25 cellular contexts compared by ENCODE assay signal in the genomic region with DNA sequence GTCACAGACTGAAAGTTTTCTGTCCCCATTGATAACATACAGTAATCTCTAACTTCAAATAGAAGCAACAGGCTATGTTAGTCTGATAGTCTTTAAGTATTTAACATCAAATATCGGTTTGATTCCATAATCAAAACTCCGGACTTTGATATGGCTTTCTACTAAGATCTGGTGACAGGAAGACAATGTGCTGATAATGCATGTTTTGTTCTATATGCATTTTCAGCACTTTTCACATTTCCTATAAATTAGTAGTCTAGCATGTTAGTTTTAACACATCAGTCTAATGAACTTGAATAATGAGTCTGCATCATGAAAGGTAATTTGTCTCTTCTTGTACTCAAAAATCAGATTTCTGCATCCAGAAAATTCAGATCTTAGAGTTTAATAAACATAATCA.
DNase-seq lines count a peak whose midpoint lies in the region; ATAC-seq, FAIRE-seq and TF ChIP-seq lines count a peak whose summit lies in the region.
"Had no signal": no experiment of that assay in that cellular context is flagged by ENCODE, and none has a peak within 500 bp of the region (broad histone marks: within the 10 kb centered on the region; RNA-seq: fewer than 3 reads in every experiment).

No MANE protein-coding gene starts in this region.

- H4K20me1 ChIP-seq in Loucy (ENCODE audit: insufficient read depth, low read length, poor library complexity, severe bottlenecking) = no peaks in the 10 kb centered on the region

- H3K79me2 ChIP-seq in Loucy (ENCODE audit: insufficient read depth, low read length) = 0 out of 2 replicates have a peak, but pooled peaks cover 4% of the 10 kb centered on the region

- no peaks in the 10 kb centered on the region for H3K27me3 Mint-ChIP-seq in dendritic cell treated with granulocyte-macrophage colony-stimulating factor and Interleukin-4, amounts not matched to agents 40 ng/mL and 50 ng/mL, for 4 days
- H3K27me3 Mint-ChIP-seq in activated CD4-positive, alpha-beta T cell treated with anti-CD3 and anti-CD28 coated beads for 36 hours = no peaks in the 10 kb centered on the region
- H3K27me3 Mint-ChIP-seq: B cell had no signal

- TF ChIP-seq POLR2A in H54 (IDR thresholded peaks at IDR 0.05; ENCODE audit: low read depth, low read length) = no peak

- CTCF ChIA-PET in activated CD4-positive, alpha-beta T cell treated with anti-CD3 and anti-CD28 coated beads for 36 hours (lab: Charles Lee) = no interaction called here

- no peak overlapping the region for H2AFZ ChIP-seq in Loucy (ENCODE audit: low read length)

- H3K4me2 ChIP-seq in Loucy (ENCODE audit: low read depth, low read length, poor library complexity, severe bottlenecking) = peak overlapping the region; percentile 36
- H3K4me2 ChIP-seq: KMS-11 had no signal

- H3K9me3 Mint-ChIP-seq in dendritic cell treated with granulocyte-macrophage colony-stimulating factor and Interleukin-4, amounts not matched to agents 40 ng/mL and 50 ng/mL, for 4 days = peaks cover 15% of the 10 kb centered on the region
- H3K9me3 Mint-ChIP-seq in activated CD4-positive, alpha-beta T cell treated with anti-CD3 and anti-CD28 coated beads for 36 hours (ENCODE audit: low read depth) = peaks cover 10% of the 10 kb centered on the region

- H3K4me3 ChIP-seq in Loucy (ENCODE audit: low read length, poor library complexity, severe bottlenecking) (no peak overlapping the region), ascending aorta (no peak overlapping the region)
- H3K4me3 ChIP-seq: SJCRH30 had no signal

- H3K36me3 Mint-ChIP-seq in dendritic cell treated with granulocyte-macrophage colony-stimulating factor and Interleukin-4, amounts not matched to agents 40 ng/mL and 50 ng/mL, for 4 days (ENCODE audit: low read depth) = peaks cover 36% of the 10 kb centered on the region
- H3K36me3 Mint-ChIP-seq in activated CD4-positive, alpha-beta T cell treated with anti-CD3 and anti-CD28 coated beads for 36 hours (ENCODE audit: low read depth) = peaks cover 16% of the 10 kb centered on the region

- H3K9ac ChIP-seq in Loucy (ENCODE audit: low read depth, low read length, poor library complexity, severe bottlenecking) = peak overlapping the region; percentile 57
- H3K9ac ChIP-seq: KMS-11 had no signal

- H3K4me3 Mint-ChIP-seq in dendritic cell treated with granulocyte-macrophage colony-stimulating factor and Interleukin-4, amounts not matched to agents 40 ng/mL and 50 ng/mL, for 4 days = no peak overlapping the region
- no peak overlapping the region for H3K4me3 Mint-ChIP-seq in activated CD4-positive, alpha-beta T cell treated with anti-CD3 and anti-CD28 coated beads for 36 hours
- H3K4me3 Mint-ChIP-seq: B cell had no signal

- POLR2A ChIA-PET in activated CD4-positive, alpha-beta T cell treated with anti-CD3 and anti-CD28 coated beads for 36 hours (lab: Charles Lee) = no interaction called here

- peaks cover 6% of the 10 kb centered on the region for H3K4me1 ChIP-seq in Loucy (ENCODE audit: insufficient read depth, low read length, poor library complexity, severe bottlenecking)
- H3K4me1 ChIP-seq in ascending aorta = peaks cover 0 to 2% of the 10 kb centered on the region in 2 donors
- H3K4me1 ChIP-seq: SJCRH30 had no signal

- TF ChIP-seq CTCF in Loucy (conservative IDR thresholded peaks at IDR 0.05; ENCODE audit: low read length) (no peak), ascending aorta (IDR thresholded peaks at IDR 0.05) (no peak)

- H3F3A ChIP-seq in Loucy (ENCODE audit: low read depth) = no peaks in the 10 kb centered on the region

- peak overlapping the region; percentile 73 for H3K27ac Mint-ChIP-seq in dendritic cell treated with granulocyte-macrophage colony-stimulating factor and Interleukin-4, amounts not matched to agents 40 ng/mL and 50 ng/mL, for 4 days
- no peak overlapping the region for H3K27ac Mint-ChIP-seq in activated CD4-positive, alpha-beta T cell treated with anti-CD3 and anti-CD28 coated beads for 36 hours
- H3K27ac Mint-ChIP-seq: B cell had no signal

- H3K27me3 ChIP-seq in Loucy (ENCODE audit: insufficient read depth, low read length, poor library complexity, severe bottlenecking) (no peaks in the 10 kb centered on the region), ascending aorta (no peaks in the 10 kb centered on the region)
- H3K27me3 ChIP-seq: SJCRH30 had no signal

- no peak for ATAC-seq in activated CD4-positive, alpha-beta T cell treated with anti-CD3 and anti-CD28 coated beads for 36 hours
- ATAC-seq: PC-3, Right ventricle myocardium inferior had no signal

- H3K9me2 ChIP-seq in Loucy (replicated peaks; ENCODE audit: low read depth, low read length) = no peaks in the 10 kb centered on the region

- H3K36me3 ChIP-seq in Loucy (ENCODE audit: insufficient read depth, low read length) (0 out of 2 replicates have a peak, but pooled peaks cover 3% of the 10 kb centered on the region), ascending aorta (no peaks in the 10 kb centered on the region)
- H3K36me3 ChIP-seq: SJCRH30 had no signal

- intact Hi-C loops in dendritic cell treated with granulocyte-macrophage colony-stimulating factor and Interleukin-4, amounts not matched to agents 40 ng/mL and 50 ng/mL, for 4 days (cut with micrococcal nuclease) = no loop called here
- intact Hi-C loops in ascending aorta (cut with DNase I) = no loop called here
- intact Hi-C loops in activated CD4-positive, alpha-beta T cell treated with anti-CD3 and anti-CD28 coated beads for 36 hours (cut with DNase I, micrococcal nuclease) = no loop called here

- no peak for DNase-seq in H54 (ENCODE audit: insufficient read length, low spot score)
- no peak for DNase-seq in central memory CD4-positive, alpha-beta T cell
- DNase-seq in ascending aorta (ENCODE audit: low spot score in 2 of 2) = no peak
- no peak for DNase-seq in DMS153 (lab: John Stamatoyannopoulos, UW)
- no peak for DNase-seq in activated CD4-positive, alpha-beta T cell treated with anti-CD3 and anti-CD28 coated beads for 36 hours
- DNase-seq: Calu3; DND-41; NCI-H1105; NCI-H146; NCI-H1930; NCI-H2107; NCI-H446; NCI-H524 treated with DMSO at 0.1 percent for 48 hours; NCI-H82; NK-92 treated with Interleukin-12 subunit alpha and Interleukin-12 subunit beta, amount 100 ng/mL, for 24 hours; PC-3; SJCRH30 had no signal

- H3K9me3 ChIP-seq in Loucy (ENCODE audit: insufficient read depth, low read depth, low read length) (peaks cover 10% of the 10 kb centered on the region; the same call in 1 of the 2 replicates), ascending aorta (peaks cover 17 to 25% of the 10 kb centered on the region in 2 donors)

- peak; percentile 93 for FAIRE-seq in H54 (lab: Jason Lieb, UNC)
- FAIRE-seq: GM19239, HTR-8/SVneo had no signal

- H3K27ac ChIP-seq in ascending aorta = no peak overlapping the region
- H3K27ac ChIP-seq: C4-2B, KMS-11, SJCRH30 had no signal

- H3K4me1 Mint-ChIP-seq in dendritic cell treated with granulocyte-macrophage colony-stimulating factor and Interleukin-4, amounts not matched to agents 40 ng/mL and 50 ng/mL, for 4 days (ENCODE audit: low read depth) = peaks cover 26% of the 10 kb centered on the region
- no peaks in the 10 kb centered on the region for H3K4me1 Mint-ChIP-seq in activated CD4-positive, alpha-beta T cell treated with anti-CD3 and anti-CD28 coated beads for 36 hours
